10 cellular contexts compared by ENCODE assay signal in genomic region chr17:1039511-1040215, GRCh38. TPM values are rescaled to one million over a fixed set of nuclear protein-coding genes. Genes with fewer than 3 reads are reported as not detected.
A peak's percentile ranks its signal among the peaks of the same experiment; 100 is the strongest.
DNase-seq lines count a peak whose midpoint lies in the region; ATAC-seq and TF ChIP-seq lines count a peak whose summit lies in the region.
"Had no signal": no experiment of that assay in that cellular context is flagged by ENCODE, and none has a peak within 500 bp of the region (broad histone marks: within the 10 kb centered on the region; RNA-seq: fewer than 3 reads in every experiment).

No MANE protein-coding gene starts in this region.

- no peak for TF ChIP-seq CTCF in HEK293 (tag by site-specific recombination; IDR thresholded peaks at IDR 0.05)

- no peaks in the 10 kb centered on the region for H3K9me3 ChIP-seq in HEK293 (ENCODE audit: control insufficient read depth, insufficient read depth, low read depth, low read length)

- H3K4me3 Mint-ChIP-seq in activated T-cell treated with anti-CD3 and anti-CD28 coated beads, Interleukin-2, amount 50 U/mL, for 72 hours, result no peak overlapping the region
- H3K4me3 Mint-ChIP-seq: activated CD4-positive, alpha-beta T cell treated with anti-CD3 and anti-CD28 coated beads, Interleukin-2, amount 10 ng/mL, durations not matched to agents 24 days and 14 days had no signal

- H3K4me1 Mint-ChIP-seq in activated T-cell treated with anti-CD3 and anti-CD28 coated beads, Interleukin-2, amount 50 U/mL, for 72 hours (ENCODE audit: low read depth), result peaks cover 6% of the 10 kb centered on the region
- H3K4me1 Mint-ChIP-seq: activated CD4-positive, alpha-beta T cell treated with anti-CD3 and anti-CD28 coated beads, Interleukin-2, amount 10 ng/mL, durations not matched to agents 24 days and 14 days had no signal

- H3K9me3 Mint-ChIP-seq in activated T-cell treated with anti-CD3 and anti-CD28 coated beads, Interleukin-2, amount 50 U/mL, for 72 hours, result peaks cover 0 to 4% of the 10 kb centered on the region in 2 donors
- H3K9me3 Mint-ChIP-seq: activated CD4-positive, alpha-beta T cell treated with anti-CD3 and anti-CD28 coated beads, Interleukin-2, amount 10 ng/mL, durations not matched to agents 24 days and 14 days had no signal

- peaks cover 5 to 9% of the 10 kb centered on the region in 2 donors for H3K36me3 Mint-ChIP-seq in activated T-cell treated with anti-CD3 and anti-CD28 coated beads, Interleukin-2, amount 50 U/mL, for 72 hours (ENCODE audit: insufficient read depth in 2 of 2)

- CTCF ChIA-PET in HEK293 (lab: Yijun Ruan, JAX), result interaction anchor here (3.1 kb wide), 1 partner anchor 17 kb away, joined by 20 read pairs; no protein-coding TSS in a partner anchor

- H3K27ac ChIP-seq in HEK293 (ENCODE audit: extremely low read depth, low read depth, low read length), result no peak overlapping the region
- H3K27ac ChIP-seq in caudate nucleus (ENCODE audit: low read depth, low read length), result peak overlapping the region; percentile 82

- peaks cover 1 to 36% of the 10 kb centered on the region in 2 experiments for H3K36me3 ChIP-seq in HEK293 (ENCODE audit: control insufficient read depth in 2 of 2, insufficient read depth in 1 of 2, low read length in 2 of 2)

- DNase-seq in caudate nucleus (lab: John Stamatoyannopoulos, UW), result peak in 46 of 61 donors; percentile 13 to 78 (median 50)
- peak; percentile 52 for DNase-seq in kidney tubule cell (ENCODE audit: low spot score)
- peak; percentile 69 for DNase-seq in retina
- no peak for DNase-seq in SIG-M5 treated with dmso at 0.1 percent for 504 hours (lab: John Stamatoyannopoulos, UW; ENCODE audit: unreplicated experiment)
- no peak for DNase-seq in NCI-H446 treated with DMSO at 0.1 percent for 48 hours (lab: John Stamatoyannopoulos, UW)
- no peak for DNase-seq in activated T-cell treated with anti-CD3 and anti-CD28 coated beads, Interleukin-2, amount 50 U/mL, for 72 hours
- DNase-seq: activated CD4-positive, alpha-beta T cell treated with anti-CD3 and anti-CD28 coated beads, Interleukin-2, amount 10 ng/mL, durations not matched to agents 24 days and 14 days; NCI-H1048 had no signal

- POLR2A ChIA-PET in HEK293 (lab: Yijun Ruan, JAX), result no interaction called here

- no peak overlapping the region for H3K27ac Mint-ChIP-seq in activated T-cell treated with anti-CD3 and anti-CD28 coated beads, Interleukin-2, amount 50 U/mL, for 72 hours
- H3K27ac Mint-ChIP-seq: activated CD4-positive, alpha-beta T cell treated with anti-CD3 and anti-CD28 coated beads, Interleukin-2, amount 10 ng/mL, durations not matched to agents 24 days and 14 days had no signal

- ATAC-seq in GM21825 (IDR thresholded peaks at IDR 0.05; ENCODE audit: unreplicated experiment), result no peak
- ATAC-seq in activated T-cell treated with anti-CD3 and anti-CD28 coated beads, Interleukin-2, amount 50 U/mL, for 72 hours (replicated peaks in 1 of 2), result no peak

- H3K4me1 ChIP-seq in HEK293 (ENCODE audit: control insufficient read depth, insufficient read depth, low read length), result peaks cover 7% of the 10 kb centered on the region

- no peak overlapping the region for H3K4me3 ChIP-seq in HEK293 (ENCODE audit: low read depth, low read length)

- H3K27me3 Mint-ChIP-seq in activated T-cell treated with anti-CD3 and anti-CD28 coated beads, Interleukin-2, amount 50 U/mL, for 72 hours (ENCODE audit: low read depth), result no peaks in the 10 kb centered on the region
- H3K27me3 Mint-ChIP-seq: activated CD4-positive, alpha-beta T cell treated with anti-CD3 and anti-CD28 coated beads, Interleukin-2, amount 10 ng/mL, durations not matched to agents 24 days and 14 days had no signal

TF ChIP-seq in HEK293, 187 proteins besides CTCF, POLR2A, EP300 and RAD21:
- TF ChIP-seq ZNF654 (tag by site-specific recombination; IDR thresholded peaks at IDR 0.05; ENCODE audit: low read depth) (no peak), ZNF146 (tag by site-specific recombination; IDR thresholded peaks at IDR 0.05) (no peak), ZNF311 (tag by site-specific recombination; IDR thresholded peaks at IDR 0.05; ENCODE audit: borderline replicate concordance) (no peak), ZNF416 (tag by site-specific recombination; IDR thresholded peaks at IDR 0.05) (no peak), ZNF362 (tag by site-specific recombination; IDR thresholded peaks at IDR 0.05) (no peak), ZNF341 (tag by site-specific recombination; IDR thresholded peaks at IDR 0.05; ENCODE audit: low read depth) (peak; percentile 71)

RNA-seq across cellular contexts. Expression of gene TIMM22, which starts 42.7 kb away (rescaled TPM):
- total RNA-seq in activated T-cell treated with anti-CD3 and anti-CD28 coated beads, Interleukin-2, amount 50 U/mL, for 72 hours, result 10 to 100 TPM; 10.3 to 12.0 TPM

Comparison
In these comparisons a context has a peak if more than half of its experiments do, and no peak if none do; other contexts are left out.
1. DNase-seq: peak in caudate nucleus (46 of 61), kidney tubule cell (single experiment) and retina (single experiment); none in SIG-M5 treated with dmso at 0.1 percent for 504 hours (single experiment), NCI-H446 treated with DMSO at 0.1 percent for 48 hours (single experiment) and activated T-cell treated with anti-CD3 and anti-CD28 coated beads, Interleukin-2, amount 50 U/mL, for 72 hours (0 of 2).